Comparison of ENCODE assay signal across 15 cellular contexts in the genomic region with DNA sequence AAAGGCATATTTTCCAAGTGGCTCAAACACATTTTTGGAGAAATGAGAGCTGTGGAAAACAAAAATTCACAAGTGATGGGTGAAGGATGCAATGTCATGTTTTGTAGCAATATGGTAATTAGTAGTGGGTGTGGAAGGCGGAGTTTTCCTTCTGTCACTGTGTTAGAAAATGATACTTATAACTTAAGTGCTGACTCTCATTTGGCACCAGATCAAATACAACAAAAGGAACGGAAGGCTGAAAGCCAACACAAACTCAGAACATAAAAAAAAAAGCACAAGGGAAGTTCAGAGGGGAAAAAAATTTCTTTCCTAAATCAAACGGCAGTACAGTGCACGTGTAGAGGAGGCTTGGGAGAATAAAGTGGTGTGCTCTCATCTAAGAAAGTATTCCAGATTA. TPM values are rescaled to one million over a fixed set of nuclear protein-coding genes. Genes with fewer than 3 reads are reported as not detected.
DNase-seq lines count a peak whose midpoint lies in the region; ATAC-seq and TF ChIP-seq lines count a peak whose summit lies in the region.
"Had no signal": no experiment of that assay in that cellular context is flagged by ENCODE, and none has a peak within 500 bp of the region (broad histone marks: within the 10 kb centered on the region; RNA-seq: fewer than 3 reads in every experiment).

A gene with protein sequence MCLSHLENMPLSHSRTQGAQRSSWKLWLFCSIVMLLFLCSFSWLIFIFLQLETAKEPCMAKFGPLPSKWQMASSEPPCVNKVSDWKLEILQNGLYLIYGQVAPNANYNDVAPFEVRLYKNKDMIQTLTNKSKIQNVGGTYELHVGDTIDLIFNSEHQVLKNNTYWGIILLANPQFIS (minus strand): TSS at position 77 of the 400 bp plus-strand sequence. CDS start 45 bp downstream, at position 32.

- H3K27ac ChIP-seq in SK-N-SH (ENCODE audit: low read depth in 2 of 2, low read length in 1 of 2) (peak within 1 kb of the TSS in 1 of 2 experiments; percentile 28; a peak in 1 of 4 replicates), body of pancreas (peak within 1 kb of the TSS in 2 of 4 donors; percentile 23 to 79), right cardiac atrium (ENCODE audit: low read length) (no peak within 1 kb of the TSS)
- H3K27ac ChIP-seq: adrenal gland, neutrophil had no signal

- ATAC-seq in SK-N-SH treated with all-trans-retinoic acid at 6 μM for 48 hours = no peak
- ATAC-seq in body of pancreas = peak; percentile 43
- peak; percentile 74 to 89 for ATAC-seq in right cardiac atrium
- no peak for ATAC-seq in HG03469 (IDR thresholded peaks at IDR 0.05; ENCODE audit: unreplicated experiment)
- ATAC-seq in activated naive CD4-positive, alpha-beta T cell treated with anti-CD3 and anti-CD28 coated beads, Interleukin-2, amount 50 U/mL, for 72 hours = no peak
- ATAC-seq: activated CD8-positive, alpha-beta T cell treated with anti-CD3 and anti-CD28 coated beads for 36 hours had no signal

- peak within 1 kb of the TSS; percentile 21; the same call in 1 of the 2 replicates for H3K4me2 ChIP-seq in SK-N-SH

- H3K9me3 ChIP-seq in SK-N-SH (no peaks in the 10 kb centered on the region), body of pancreas (no peaks in the 10 kb centered on the region), right cardiac atrium (ENCODE audit: control insufficient read depth, low read length) (no peaks in the 10 kb centered on the region)
- H3K9me3 ChIP-seq: adrenal gland, neutrophil had no signal

- no peaks in the 10 kb centered on the region for H3K36me3 Mint-ChIP-seq in activated naive CD4-positive, alpha-beta T cell treated with anti-CD3 and anti-CD28 coated beads, Interleukin-2, amount 50 U/mL, for 72 hours

- no peaks in the 10 kb centered on the region for H3K9me2 ChIP-seq in SK-N-SH

- H2AFZ ChIP-seq in SK-N-SH (ENCODE audit: low read depth) = no peak within 1 kb of the TSS

- no peak for TF ChIP-seq POLR2A in body of pancreas (IDR thresholded peaks at IDR 0.05)

- TF ChIP-seq CTCF in SK-N-SH (IDR thresholded peaks at IDR 0.05) (no peak), body of pancreas (IDR thresholded peaks at IDR 0.05) (no peak)

- DNase-seq in SK-N-SH (no peak), body of pancreas (peak in 2 of 4 donors; percentile 13 to 42), right cardiac atrium (no peak), smooth muscle cell of the brain vasculature (ENCODE audit: low read depth, low spot score) (peak; percentile 56)
- DNase-seq in activated naive CD4-positive, alpha-beta T cell treated with anti-CD3 and anti-CD28 coated beads, Interleukin-2, amount 50 U/mL, for 72 hours (ENCODE audit: low spot score in 2 of 2) = no peak
- DNase-seq in activated CD8-positive, alpha-beta memory T cell treated with anti-CD3 and anti-CD28 coated beads for 24 hours = no peak
- DNase-seq: ACHN; activated CD8-positive, alpha-beta T cell treated with anti-CD3 and anti-CD28 coated beads for 36 hours; glutamatergic neuron; NCI-H2029 treated with DMSO at 0.1 percent for 48 hours had no signal

- H3K36me3 ChIP-seq in SK-N-SH (replicated peaks in 1 of 2; ENCODE audit: control insufficient read depth in 1 of 2, insufficient read depth in 2 of 2, low read length in 1 of 2) (no peaks in the 10 kb centered on the region), body of pancreas (replicated peaks in 1 of 2; ENCODE audit: insufficient read depth in 1 of 2, low read depth in 2 of 2) (no peaks in the 10 kb centered on the region)
- H3K36me3 ChIP-seq: adrenal gland, neutrophil had no signal

- no peaks in the 10 kb centered on the region for H4K20me1 ChIP-seq in SK-N-SH (ENCODE audit: insufficient read depth)

- no peak for TF ChIP-seq EP300 in SK-N-SH (IDR thresholded peaks at IDR 0.05; ENCODE audit: borderline replicate concordance in 1 of 2, low read depth in 1 of 2, low read length in 1 of 2)

- no peak within 1 kb of the TSS for H3K27ac Mint-ChIP-seq in activated naive CD4-positive, alpha-beta T cell treated with anti-CD3 and anti-CD28 coated beads, Interleukin-2, amount 50 U/mL, for 72 hours
- H3K27ac Mint-ChIP-seq: activated CD8-positive, alpha-beta T cell treated with anti-CD3 and anti-CD28 coated beads for 36 hours had no signal

- H3F3A ChIP-seq in SK-N-SH (replicated peaks; ENCODE audit: insufficient read depth) = peaks cover 12% of the 10 kb centered on the region

- no peaks in the 10 kb centered on the region for H3K9me3 Mint-ChIP-seq in activated naive CD4-positive, alpha-beta T cell treated with anti-CD3 and anti-CD28 coated beads, Interleukin-2, amount 50 U/mL, for 72 hours
- H3K9me3 Mint-ChIP-seq: activated CD8-positive, alpha-beta T cell treated with anti-CD3 and anti-CD28 coated beads for 36 hours had no signal

- no peak within 1 kb of the TSS for H3K9ac ChIP-seq in SK-N-SH

- intact Hi-C loops in body of pancreas (cut with DNase I) (no loop called here), right cardiac atrium (cut with DNase I) (no loop called here)

- POLR2A ChIA-PET in SK-N-SH (lab: Yijun Ruan, JAX) = no interaction called here

- H3K4me1 ChIP-seq in SK-N-SH (ENCODE audit: control insufficient read depth in 1 of 2, insufficient read depth in 2 of 2, low read depth in 1 of 2, low read length in 1 of 2) (peaks cover 18 to 24% of the 10 kb centered on the region in 2 experiments), body of pancreas (peaks cover 30% of the 10 kb centered on the region), right cardiac atrium (ENCODE audit: control insufficient read depth, insufficient read depth, low read length) (no peaks in the 10 kb centered on the region)

- CTCF ChIA-PET in SK-N-SH (lab: Yijun Ruan, JAX) = no interaction called here

- H3K27me3 ChIP-seq in SK-N-SH (ENCODE audit: insufficient read depth) (no peaks in the 10 kb centered on the region), body of pancreas (no peaks in the 10 kb centered on the region), right cardiac atrium (ENCODE audit: control insufficient read depth, insufficient read depth) (no peaks in the 10 kb centered on the region)
- H3K27me3 ChIP-seq: adrenal gland, neutrophil had no signal

- TF ChIP-seq RAD21 in SK-N-SH (IDR thresholded peaks at IDR 0.05; ENCODE audit: low read length) = no peak

- no peaks in the 10 kb centered on the region for H3K79me2 ChIP-seq in SK-N-SH (ENCODE audit: insufficient read depth)

- 44% methylated on average over 4 of the region's 4 CpGs for WGBS in SK-N-SH (ENCODE audit: low lambda C conversion rate)
- 3 to 5% methylated on average over 4 of the region's 4 CpGs for WGBS in body of pancreas, 2 donors
- 3% methylated on average over 4 of the region's 4 CpGs for WGBS in right cardiac atrium

- H3K4me3 ChIP-seq in SK-N-SH (ENCODE audit: low read depth in 2 of 2, low read length in 1 of 2) (peak within 1 kb of the TSS in 1 of 2 experiments; percentile 32; a peak in 1 of 4 replicates), body of pancreas (no peak within 1 kb of the TSS), right cardiac atrium (ENCODE audit: low read length) (no peak within 1 kb of the TSS)
- H3K4me3 ChIP-seq: adrenal gland had no signal

TF ChIP-seq in SK-N-SH, 30 proteins besides CTCF, POLR2A, EP300 and RAD21 (continues in another document):
- TF ChIP-seq ELF1 (IDR thresholded peaks at IDR 0.05) (no peak), RFX5 (IDR thresholded peaks at IDR 0.05; ENCODE audit: low read length) (no peak), TAF1 (IDR thresholded peaks at IDR 0.05; ENCODE audit: borderline replicate concordance, low read depth, low read length) (no peak), CHD2 (IDR thresholded peaks at IDR 0.05; ENCODE audit: low read length, partially characterized antibody) (no peak), TCF12 (IDR thresholded peaks at IDR 0.05) (no peak), RCOR1 (IDR thresholded peaks at IDR 0.05; ENCODE audit: low read length) (no peak)

TF ChIP-seq in SK-N-SH treated with all-trans-retinoic acid at 6 μM for 48 hours, 23 proteins besides CTCF, POLR2A, EP300 and RAD21 (continues in another document):
- TF ChIP-seq ISL1 (CRISPR knock-in tag; IDR thresholded peaks at IDR 0.05) (no peak), ZNF8 (CRISPR knock-in tag; IDR thresholded peaks at IDR 0.05) (no peak), BACH2 (CRISPR knock-in tag; IDR thresholded peaks at IDR 0.05; ENCODE audit: borderline replicate concordance) (no peak), ZNF565 (CRISPR knock-in tag; conservative IDR thresholded peaks at IDR 0.05; ENCODE audit: low read depth) (no peak), GLIS3 (CRISPR knock-in tag; IDR thresholded peaks at IDR 0.05) (no peak), ZC3H10 (CRISPR knock-in tag; IDR thresholded peaks at IDR 0.05) (no peak), ESRRG (CRISPR knock-in tag; IDR thresholded peaks at IDR 0.05) (no peak)
- TF ChIP-seq, protein P1, sequence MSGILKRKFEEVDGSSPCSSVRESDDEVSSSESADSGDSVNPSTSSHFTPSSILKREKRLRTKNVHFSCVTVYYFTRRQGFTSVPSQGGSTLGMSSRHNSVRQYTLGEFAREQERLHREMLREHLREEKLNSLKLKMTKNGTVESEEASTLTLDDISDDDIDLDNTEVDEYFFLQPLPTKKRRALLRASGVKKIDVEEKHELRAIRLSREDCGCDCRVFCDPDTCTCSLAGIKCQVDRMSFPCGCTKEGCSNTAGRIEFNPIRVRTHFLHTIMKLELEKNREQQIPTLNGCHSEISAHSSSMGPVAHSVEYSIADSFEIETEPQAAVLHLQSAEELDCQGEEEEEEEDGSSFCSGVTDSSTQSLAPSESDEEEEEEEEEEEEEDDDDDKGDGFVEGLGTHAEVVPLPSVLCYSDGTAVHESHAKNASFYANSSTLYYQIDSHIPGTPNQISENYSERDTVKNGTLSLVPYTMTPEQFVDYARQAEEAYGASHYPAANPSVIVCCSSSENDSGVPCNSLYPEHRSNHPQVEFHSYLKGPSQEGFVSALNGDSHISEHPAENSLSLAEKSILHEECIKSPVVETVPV (CRISPR knock-in tag; IDR thresholded peaks at IDR 0.05) = no peak

RNA-seq across cellular contexts. Expression of the gene that starts here (rescaled TPM):
- polyA plus RNA-seq in SK-N-SH (2012; rRNA removed) = 1.2 and 2.8 TPM in 2 replicates
- 3.3 and 3.7 TPM in 2 replicates for polyA plus RNA-seq in SK-N-SH (2012; cell fraction: cytosol; rRNA removed)
- polyA plus RNA-seq in SK-N-SH (2012; cell fraction: nucleus; rRNA removed) = 0.38 and 1.0 TPM in 2 replicates
- not detected for total RNA-seq in body of pancreas
- not detected for total RNA-seq in right cardiac atrium
- not detected for polyA plus RNA-seq in right cardiac atrium
- total RNA-seq in activated naive CD4-positive, alpha-beta T cell treated with anti-CD3 and anti-CD28 coated beads, Interleukin-2, amount 50 U/mL, for 72 hours = not detected
- total RNA-seq: activated CD8-positive, alpha-beta T cell treated with anti-CD3 and anti-CD28 coated beads for 36 hours had no signal
- polyA plus RNA-seq: urinary bladder had no signal

Comparison
In these comparisons a context has a peak if more than half of its experiments do, and no peak if none do; other contexts are left out.
1. Peak in ATAC-seq in body of pancreas; RNA of the gene not detected or under 1 TPM.
2. Peak in ATAC-seq in right cardiac atrium; RNA of the gene not detected or under 1 TPM.